ENCODE assay signal across 18 cellular contexts in the genomic region with DNA sequence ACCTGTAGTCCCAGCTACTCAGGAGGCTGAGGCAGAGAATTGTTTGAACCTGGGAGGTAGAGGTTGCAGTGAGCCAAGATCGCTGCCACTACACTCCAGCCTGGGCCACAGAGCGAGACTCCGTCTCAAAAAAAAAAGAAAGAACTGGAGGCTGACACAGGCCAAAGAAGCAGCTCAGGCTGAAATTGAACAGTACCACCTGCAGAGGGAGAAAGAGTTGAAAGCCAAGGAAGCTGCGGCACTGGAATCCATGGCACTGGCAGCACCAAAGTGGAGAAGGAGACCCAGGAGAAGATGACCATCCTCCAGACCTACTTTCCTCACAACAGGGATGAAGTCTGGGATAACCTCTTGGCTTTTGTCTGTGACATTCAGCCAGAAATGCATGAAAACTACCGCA. TPM values are rescaled to one million over a fixed set of nuclear protein-coding genes. Genes with fewer than 3 reads are reported as not detected.
DNase-seq lines count a peak whose midpoint lies in the region; ATAC-seq and TF ChIP-seq lines count a peak whose summit lies in the region.
"Had no signal": no experiment of that assay in that cellular context is flagged by ENCODE, and none has a peak within 500 bp of the region (broad histone marks: within the 10 kb centered on the region; RNA-seq: fewer than 3 reads in every experiment).

No MANE protein-coding gene starts in this region.

- H3K27me3 Mint-ChIP-seq in endodermal cell (ENCODE audit: insufficient read depth): peaks cover 41% of the 10 kb centered on the region

- H3K27ac ChIP-seq in A673 (ENCODE audit: low read depth, low read length, poor library complexity, severe bottlenecking) (no peak overlapping the region), HCT116 (ENCODE audit: low read depth, low read length) (no peak overlapping the region), endodermal cell (ENCODE audit: low read depth, low read length) (no peak overlapping the region)
- H3K27ac ChIP-seq: esophagus squamous epithelium, lower lobe of right lung had no signal

- peak; percentile 76 for ATAC-seq in HCT116
- ATAC-seq: activated naive CD4-positive, alpha-beta T cell treated with anti-CD3 and anti-CD28 coated beads, Interleukin-2, amount 50 U/mL, for 72 hours; lower lobe of right lung had no signal

- RAD21 ChIA-PET in HCT116 (lab: Charles Lee; ENCODE audit: low non-redundant PET in 1 of 2, low total read pairs in 2 of 2, uncharacterized antibody in 2 of 2, unreplicated experiment in 2 of 2): interaction anchor here in 1 of 2 experiments (0.7 kb wide), 1 partner anchor 242 kb away, joined by 3 read pairs; no protein-coding TSS in a partner anchor

- BruUV-seq in A673 (replicated peaks; lab: Mats Ljungman, UMichigan) (no TSS peak), HCT116 (replicated peaks; lab: Mats Ljungman, UMichigan) (no TSS peak)

- H3K4me3 Mint-ChIP-seq in endodermal cell: no peak overlapping the region
- H3K4me3 Mint-ChIP-seq: activated CD4-positive, alpha-beta memory T cell treated with anti-CD3 and anti-CD28 coated beads, Interleukin-2, amount 10 ng/mL, durations not matched to agents 7 days and 5 days; brain had no signal

- no peak overlapping the region for H2AFZ ChIP-seq in HCT116 (ENCODE audit: low read depth, low read length, poor library complexity, severe bottlenecking)

- no peaks in the 10 kb centered on the region for H4K20me1 ChIP-seq in HCT116 (ENCODE audit: insufficient read depth)

- no peak for TF ChIP-seq POLR2A in HCT116 (IDR thresholded peaks at IDR 0.05; ENCODE audit: borderline replicate concordance, extremely low read depth, insufficient read depth, insufficient read length)

- H3K4me1 Mint-ChIP-seq in endodermal cell: peaks cover 24% of the 10 kb centered on the region

- intact Hi-C loops in A673 (cut with micrococcal nuclease; ENCODE audit: unreplicated experiment): no loop called here
- intact Hi-C loops in HCT116 (cut with micrococcal nuclease): loop anchor here (10.0 kb wide), 1 partner anchor 445 kb away; a partner anchor contains a TSS

- TF ChIP-seq CTCF in A673 (conservative IDR thresholded peaks at IDR 0.05; ENCODE audit: low read depth, low read length): 0 out of 2 replicates have a peak, but pooled peaks have one; percentile 17
- peak in 1 of 3 experiments; percentile 29; a peak in 1 of 6 replicates for TF ChIP-seq CTCF in HCT116 (IDR thresholded peaks at IDR 0.05 in 2 of 3, conservative IDR thresholded peaks at IDR 0.05 in 1 of 3; ENCODE audit: borderline replicate concordance in 1 of 3, insufficient read depth in 1 of 3, low read depth in 2 of 3, low read length in 2 of 3)
- peak; percentile 59 for TF ChIP-seq CTCF in endodermal cell (conservative IDR thresholded peaks at IDR 0.05)

- no peak for TF ChIP-seq RAD21 in HCT116 (IDR thresholded peaks at IDR 0.05; ENCODE audit: low read depth)

- H3K4me1 ChIP-seq in A673 (ENCODE audit: insufficient read depth, low read length, poor library complexity, severe bottlenecking): no peaks in the 10 kb centered on the region
- peaks cover 2 to 8% of the 10 kb centered on the region in 2 experiments; a peak in 1 of 4 replicates for H3K4me1 ChIP-seq in HCT116 (ENCODE audit: control insufficient read depth in 1 of 2, insufficient read depth in 2 of 2, low read length in 2 of 2)
- peaks cover 6% of the 10 kb centered on the region for H3K4me1 ChIP-seq in endodermal cell (ENCODE audit: control insufficient read depth, insufficient read depth, low read length)
- H3K4me1 ChIP-seq: esophagus squamous epithelium, lower lobe of right lung had no signal

- POLR2A ChIA-PET in A673 (lab: Charles Lee; ENCODE audit: low non-redundant PET) (no interaction called here), HCT116 (lab: Charles Lee) (no interaction called here)

- H3K27me3 ChIP-seq in A673 (replicated peaks; ENCODE audit: insufficient read depth, low read depth, low read length, poor library complexity): no peaks in the 10 kb centered on the region
- H3K27me3 ChIP-seq in HCT116 (ENCODE audit: insufficient read depth, low read length): no peaks in the 10 kb centered on the region
- H3K27me3 ChIP-seq in endodermal cell (ENCODE audit: control insufficient read depth, insufficient read depth, low read length, poor library complexity, severe bottlenecking): peaks cover 9% of the 10 kb centered on the region
- H3K27me3 ChIP-seq: esophagus squamous epithelium had no signal

- CTCF ChIA-PET in A673 (lab: Charles Lee) (interaction anchor here (0.7 kb wide), 1 partner anchor 195 kb away, joined by 4 read pairs; no protein-coding TSS in a partner anchor), HCT116 (lab: Charles Lee) (interaction anchor here (1.0 kb wide), 1 partner anchor 10 kb away, joined by 5 read pairs; no protein-coding TSS in a partner anchor)

- DNase-seq in A673 (ENCODE audit: low spot score) (no peak), HCT116 (ENCODE audit: low read depth, low spot score) (no peak), endodermal cell (no peak), amygdala (lab: John Stamatoyannopoulos, UW) (no peak), cerebellum (ENCODE audit: low spot score) (no peak), Ammon's horn (ENCODE audit: low spot score) (no peak)
- DNase-seq: activated CD4-positive, alpha-beta memory T cell treated with anti-CD3 and anti-CD28 coated beads, Interleukin-2, amount 10 ng/mL, durations not matched to agents 7 days and 5 days; activated T-cell treated with anti-CD3 and anti-CD28 coated beads, Interleukin-2, amount 50 U/mL, for 48 hours; AML-193; esophagus squamous epithelium; glutamatergic neuron; lower lobe of right lung; NCI-H146 had no signal

- H3K9ac ChIP-seq in HCT116 (ENCODE audit: low read length): no peak overlapping the region
- H3K9ac ChIP-seq in endodermal cell (ENCODE audit: extremely low read depth, low read length, poor library complexity, severe bottlenecking): no peak overlapping the region

- no peaks in the 10 kb centered on the region for H3K9me2 ChIP-seq in HCT116 (ENCODE audit: insufficient read depth)

- H3K36me3 Mint-ChIP-seq in endodermal cell (ENCODE audit: low read depth): no peaks in the 10 kb centered on the region
- H3K36me3 Mint-ChIP-seq: activated naive CD4-positive, alpha-beta T cell treated with anti-CD3 and anti-CD28 coated beads, Interleukin-2, amount 50 U/mL, for 72 hours; brain had no signal

- no peak overlapping the region for H3K4me2 ChIP-seq in HCT116 (ENCODE audit: low read length)

- H3K9me3 Mint-ChIP-seq in endodermal cell: peaks cover 9% of the 10 kb centered on the region
- H3K9me3 Mint-ChIP-seq: activated CD4-positive, alpha-beta memory T cell treated with anti-CD3 and anti-CD28 coated beads, Interleukin-2, amount 10 ng/mL, durations not matched to agents 7 days and 5 days; activated naive CD4-positive, alpha-beta T cell treated with anti-CD3 and anti-CD28 coated beads, Interleukin-2, amount 50 U/mL, for 72 hours had no signal

- H3K36me3 ChIP-seq in A673 (ENCODE audit: insufficient read depth, low read length, poor library complexity, severe bottlenecking) (no peaks in the 10 kb centered on the region), HCT116 (ENCODE audit: control insufficient read depth in 1 of 2, insufficient read depth in 2 of 2, low read length in 2 of 2) (no peaks in the 10 kb centered on the region), endodermal cell (ENCODE audit: control insufficient read depth, insufficient read depth, low read length) (no peaks in the 10 kb centered on the region)
- H3K36me3 ChIP-seq: esophagus squamous epithelium, lower lobe of right lung had no signal

- H3K27ac Mint-ChIP-seq in endodermal cell: no peak overlapping the region
- H3K27ac Mint-ChIP-seq: activated CD4-positive, alpha-beta memory T cell treated with anti-CD3 and anti-CD28 coated beads, Interleukin-2, amount 10 ng/mL, durations not matched to agents 7 days and 5 days; brain had no signal

- H3K4me3 ChIP-seq in A673 (ENCODE audit: low read depth, low read length, poor library complexity, severe bottlenecking) (no peak overlapping the region), HCT116 (replicated peaks in 1 of 2; ENCODE audit: low read depth in 1 of 2, low read length in 2 of 2) (no peak overlapping the region), endodermal cell (ENCODE audit: low read length) (no peak overlapping the region)
- H3K4me3 ChIP-seq: esophagus squamous epithelium, lower lobe of right lung had no signal

- no peaks in the 10 kb centered on the region for H3K79me2 ChIP-seq in HCT116 (ENCODE audit: insufficient read depth, low read length)

- 77% methylated on average over 5 of the region's 5 CpGs for WGBS in endodermal cell (ENCODE audit: insufficient coverage in 1 of 2, insufficient read length in 1 of 2), 2 experiments

- no peaks in the 10 kb centered on the region for H3K9me3 ChIP-seq in A673 (ENCODE audit: low read depth, low read length, poor library complexity, severe bottlenecking)
- H3K9me3 ChIP-seq in HCT116 (ENCODE audit: control insufficient read depth in 1 of 2, insufficient read depth in 1 of 2, low read depth in 1 of 2, low read length in 2 of 2): no peaks in the 10 kb centered on the region
- H3K9me3 ChIP-seq in endodermal cell (ENCODE audit: control insufficient read depth, low read length): peaks cover under 1% of the 10 kb centered on the region
- H3K9me3 ChIP-seq: esophagus squamous epithelium, lower lobe of right lung had no signal

RNA-seq across cellular contexts. Expression of a gene that starts 11.3 kb away (rescaled TPM):
- total RNA-seq in A673 (2021): 32.7 and 39.5 TPM in 2 replicates
- 73.6 TPM for total RNA-seq in HCT116 (2021; ENCODE audit: unreplicated experiment)
- polyA plus RNA-seq in HCT116 (2012): 85.5 and 93.7 TPM in 2 replicates
- total RNA-seq in endodermal cell: 100 to 1,000 TPM; 215 to 339 TPM
- 60.9 TPM for polyA plus RNA-seq in endodermal cell (2013, experiment 1 of 2)
- 57.1 TPM for polyA plus RNA-seq in endodermal cell (2013, experiment 2 of 2)
- total RNA-seq in cerebellum: 14.7 TPM

RNA-seq across cellular contexts. Expression of a gene that starts 15.5 kb away (rescaled TPM):
- total RNA-seq in A673 (2021) (not detected in 2 replicates), HCT116 (2021; ENCODE audit: unreplicated experiment) (0.76 TPM), endodermal cell (1 to 10 TPM in 1 of 2 donors, under 1 TPM in 1; 0.51 to 1.2 TPM), cerebellum (not detected)
- polyA plus RNA-seq in HCT116 (2012): 0.07 and 0.08 TPM in 2 replicates
- polyA plus RNA-seq in endodermal cell (2013, experiment 1 of 2): 0.82 TPM
- 0.95 TPM for polyA plus RNA-seq in endodermal cell (2013, experiment 2 of 2)
- total RNA-seq: activated CD4-positive, alpha-beta memory T cell treated with anti-CD3 and anti-CD28 coated beads, Interleukin-2, amount 10 ng/mL, durations not matched to agents 7 days and 5 days; activated naive CD4-positive, alpha-beta T cell treated with anti-CD3 and anti-CD28 coated beads, Interleukin-2, amount 50 U/mL, for 72 hours; esophagus squamous epithelium; lower lobe of right lung; NCI-H460; osteoblast had no signal

RNA-seq across cellular contexts. Expression of a gene that starts 16.3 kb away (rescaled TPM):
- 0.46 TPM in 1 of 2 replicates, not detected in the other for total RNA-seq in A673 (2021)
- total RNA-seq in HCT116 (2021; ENCODE audit: unreplicated experiment): 2.8 TPM
- 1.0 and 1.6 TPM in 2 replicates for polyA plus RNA-seq in HCT116 (2012)
- 10 to 100 TPM; 10.9 to 13.4 TPM for total RNA-seq in endodermal cell
- 4.6 TPM for polyA plus RNA-seq in endodermal cell (2013, experiment 1 of 2)
- 5.1 TPM for polyA plus RNA-seq in endodermal cell (2013, experiment 2 of 2)
- 1.7 TPM for total RNA-seq in cerebellum

RNA-seq across cellular contexts. Expression of a gene that starts 21.8 kb away (rescaled TPM):
- not detected in 2 replicates for total RNA-seq in A673 (2021)
- not detected for total RNA-seq in HCT116 (2021; ENCODE audit: unreplicated experiment)
- polyA plus RNA-seq in HCT116 (2012): not detected in 2 replicates
- not detected for total RNA-seq in endodermal cell
- polyA plus RNA-seq in endodermal cell (2013, experiment 1 of 2): not detected
- not detected for polyA plus RNA-seq in endodermal cell (2013, experiment 2 of 2)
- not detected for total RNA-seq in cerebellum
- total RNA-seq: activated CD4-positive, alpha-beta memory T cell treated with anti-CD3 and anti-CD28 coated beads, Interleukin-2, amount 10 ng/mL, durations not matched to agents 7 days and 5 days; activated naive CD4-positive, alpha-beta T cell treated with anti-CD3 and anti-CD28 coated beads, Interleukin-2, amount 50 U/mL, for 72 hours; dermis microvascular lymphatic vessel endothelial cell; esophagus squamous epithelium; lower lobe of right lung; NCI-H460; osteoblast had no signal

RNA-seq across cellular contexts. Expression of a gene that starts 27.9 kb away (rescaled TPM):
- total RNA-seq in A673 (2021): 208 and 210 TPM in 2 replicates
- 98.6 TPM for total RNA-seq in HCT116 (2021; ENCODE audit: unreplicated experiment)
- polyA plus RNA-seq in HCT116 (2012): 71.0 and 76.1 TPM in 2 replicates
- total RNA-seq in endodermal cell: 100 to 1,000 TPM; 159 to 206 TPM
- 128 TPM for polyA plus RNA-seq in endodermal cell (2013, experiment 1 of 2)
- polyA plus RNA-seq in endodermal cell (2013, experiment 2 of 2): 116 TPM
- 42.2 TPM for total RNA-seq in cerebellum
